In the genomic region with DNA sequence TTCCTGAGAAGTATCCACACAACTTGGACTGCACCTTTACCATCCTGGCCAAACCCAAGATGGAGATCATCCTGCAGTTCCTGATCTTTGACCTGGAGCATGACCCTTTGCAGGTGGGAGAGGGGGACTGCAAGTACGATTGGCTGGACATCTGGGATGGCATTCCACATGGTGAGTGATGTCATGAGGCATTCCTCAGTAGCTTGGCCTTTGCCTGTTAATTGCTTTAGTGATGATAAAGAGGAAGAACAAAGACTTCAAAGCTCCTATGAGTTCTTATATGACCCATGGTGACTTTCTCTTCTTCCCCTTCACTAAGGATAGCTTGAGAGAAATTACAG, we compare ENCODE assay signal across 1 cellular context.
TF ChIP-seq lines count a peak whose summit lies in the region.

No MANE protein-coding gene starts in this region.

TF ChIP-seq in H1, 55 proteins besides CTCF, POLR2A, EP300 and RAD21:
- TF ChIP-seq GTF2F1 (IDR thresholded peaks at IDR 0.05; ENCODE audit: borderline replicate concordance, low read depth, low read length) (no peak), SRF (IDR thresholded peaks at IDR 0.05; ENCODE audit: low read depth, low read length) (no peak), TAF7 (optimal IDR thresholded peaks at IDR 0.05; ENCODE audit: borderline replicate concordance, low read depth, low read length) (no peak), PHF8 (conservative IDR thresholded peaks at IDR 0.05; ENCODE audit: low read depth, low read length) (no peak), BCL11A (IDR thresholded peaks at IDR 0.05; ENCODE audit: low read depth in 2 of 2, low read length in 2 of 2) (no peak), CHD1 (IDR thresholded peaks at IDR 0.05; ENCODE audit: low read depth, low read length) (no peak)
- TF ChIP-seq, protein P1, sequence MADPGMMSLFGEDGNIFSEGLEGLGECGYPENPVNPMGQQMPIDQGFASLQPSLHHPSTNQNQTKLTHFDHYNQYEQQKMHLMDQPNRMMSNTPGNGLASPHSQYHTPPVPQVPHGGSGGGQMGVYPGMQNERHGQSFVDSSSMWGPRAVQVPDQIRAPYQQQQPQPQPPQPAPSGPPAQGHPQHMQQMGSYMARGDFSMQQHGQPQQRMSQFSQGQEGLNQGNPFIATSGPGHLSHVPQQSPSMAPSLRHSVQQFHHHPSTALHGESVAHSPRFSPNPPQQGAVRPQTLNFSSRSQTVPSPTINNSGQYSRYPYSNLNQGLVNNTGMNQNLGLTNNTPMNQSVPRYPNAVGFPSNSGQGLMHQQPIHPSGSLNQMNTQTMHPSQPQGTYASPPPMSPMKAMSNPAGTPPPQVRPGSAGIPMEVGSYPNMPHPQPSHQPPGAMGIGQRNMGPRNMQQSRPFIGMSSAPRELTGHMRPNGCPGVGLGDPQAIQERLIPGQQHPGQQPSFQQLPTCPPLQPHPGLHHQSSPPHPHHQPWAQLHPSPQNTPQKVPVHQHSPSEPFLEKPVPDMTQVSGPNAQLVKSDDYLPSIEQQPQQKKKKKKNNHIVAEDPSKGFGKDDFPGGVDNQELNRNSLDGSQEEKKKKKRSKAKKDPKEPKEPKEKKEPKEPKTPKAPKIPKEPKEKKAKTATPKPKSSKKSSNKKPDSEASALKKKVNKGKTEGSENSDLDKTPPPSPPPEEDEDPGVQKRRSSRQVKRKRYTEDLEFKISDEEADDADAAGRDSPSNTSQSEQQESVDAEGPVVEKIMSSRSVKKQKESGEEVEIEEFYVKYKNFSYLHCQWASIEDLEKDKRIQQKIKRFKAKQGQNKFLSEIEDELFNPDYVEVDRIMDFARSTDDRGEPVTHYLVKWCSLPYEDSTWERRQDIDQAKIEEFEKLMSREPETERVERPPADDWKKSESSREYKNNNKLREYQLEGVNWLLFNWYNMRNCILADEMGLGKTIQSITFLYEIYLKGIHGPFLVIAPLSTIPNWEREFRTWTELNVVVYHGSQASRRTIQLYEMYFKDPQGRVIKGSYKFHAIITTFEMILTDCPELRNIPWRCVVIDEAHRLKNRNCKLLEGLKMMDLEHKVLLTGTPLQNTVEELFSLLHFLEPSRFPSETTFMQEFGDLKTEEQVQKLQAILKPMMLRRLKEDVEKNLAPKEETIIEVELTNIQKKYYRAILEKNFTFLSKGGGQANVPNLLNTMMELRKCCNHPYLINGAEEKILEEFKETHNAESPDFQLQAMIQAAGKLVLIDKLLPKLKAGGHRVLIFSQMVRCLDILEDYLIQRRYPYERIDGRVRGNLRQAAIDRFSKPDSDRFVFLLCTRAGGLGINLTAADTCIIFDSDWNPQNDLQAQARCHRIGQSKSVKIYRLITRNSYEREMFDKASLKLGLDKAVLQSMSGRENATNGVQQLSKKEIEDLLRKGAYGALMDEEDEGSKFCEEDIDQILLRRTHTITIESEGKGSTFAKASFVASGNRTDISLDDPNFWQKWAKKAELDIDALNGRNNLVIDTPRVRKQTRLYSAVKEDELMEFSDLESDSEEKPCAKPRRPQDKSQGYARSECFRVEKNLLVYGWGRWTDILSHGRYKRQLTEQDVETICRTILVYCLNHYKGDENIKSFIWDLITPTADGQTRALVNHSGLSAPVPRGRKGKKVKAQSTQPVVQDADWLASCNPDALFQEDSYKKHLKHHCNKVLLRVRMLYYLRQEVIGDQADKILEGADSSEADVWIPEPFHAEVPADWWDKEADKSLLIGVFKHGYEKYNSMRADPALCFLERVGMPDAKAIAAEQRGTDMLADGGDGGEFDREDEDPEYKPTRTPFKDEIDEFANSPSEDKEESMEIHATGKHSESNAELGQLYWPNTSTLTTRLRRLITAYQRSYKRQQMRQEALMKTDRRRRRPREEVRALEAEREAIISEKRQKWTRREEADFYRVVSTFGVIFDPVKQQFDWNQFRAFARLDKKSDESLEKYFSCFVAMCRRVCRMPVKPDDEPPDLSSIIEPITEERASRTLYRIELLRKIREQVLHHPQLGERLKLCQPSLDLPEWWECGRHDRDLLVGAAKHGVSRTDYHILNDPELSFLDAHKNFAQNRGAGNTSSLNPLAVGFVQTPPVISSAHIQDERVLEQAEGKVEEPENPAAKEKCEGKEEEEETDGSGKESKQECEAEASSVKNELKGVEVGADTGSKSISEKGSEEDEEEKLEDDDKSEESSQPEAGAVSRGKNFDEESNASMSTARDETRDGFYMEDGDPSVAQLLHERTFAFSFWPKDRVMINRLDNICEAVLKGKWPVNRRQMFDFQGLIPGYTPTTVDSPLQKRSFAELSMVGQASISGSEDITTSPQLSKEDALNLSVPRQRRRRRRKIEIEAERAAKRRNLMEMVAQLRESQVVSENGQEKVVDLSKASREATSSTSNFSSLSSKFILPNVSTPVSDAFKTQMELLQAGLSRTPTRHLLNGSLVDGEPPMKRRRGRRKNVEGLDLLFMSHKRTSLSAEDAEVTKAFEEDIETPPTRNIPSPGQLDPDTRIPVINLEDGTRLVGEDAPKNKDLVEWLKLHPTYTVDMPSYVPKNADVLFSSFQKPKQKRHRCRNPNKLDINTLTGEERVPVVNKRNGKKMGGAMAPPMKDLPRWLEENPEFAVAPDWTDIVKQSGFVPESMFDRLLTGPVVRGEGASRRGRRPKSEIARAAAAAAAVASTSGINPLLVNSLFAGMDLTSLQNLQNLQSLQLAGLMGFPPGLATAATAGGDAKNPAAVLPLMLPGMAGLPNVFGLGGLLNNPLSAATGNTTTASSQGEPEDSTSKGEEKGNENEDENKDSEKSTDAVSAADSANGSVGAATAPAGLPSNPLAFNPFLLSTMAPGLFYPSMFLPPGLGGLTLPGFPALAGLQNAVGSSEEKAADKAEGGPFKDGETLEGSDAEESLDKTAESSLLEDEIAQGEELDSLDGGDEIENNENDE (IDR thresholded peaks at IDR 0.05; ENCODE audit: insufficient replicate concordance, low read length) = no peak
